ENCODE assay signal across 1 cellular context in genomic region chr4:114590360-114590759, GRCh38. TPM values are rescaled to one million over a fixed set of nuclear protein-coding genes. Genes with fewer than 3 reads are reported as not detected.
"Had no signal": no experiment of that assay in that cellular context is flagged by ENCODE, and none has a peak within 500 bp of the region (broad histone marks: within the 10 kb centered on the region; RNA-seq: fewer than 3 reads in every experiment).

No MANE protein-coding gene starts in this region.

RNA-seq across cellular contexts. Expression of gene UGT8, which starts 8.2 kb away (rescaled TPM):
- total RNA-seq: subcutaneous adipose tissue had no signal
